28 cellular contexts compared by ENCODE assay signal in the genomic region with DNA sequence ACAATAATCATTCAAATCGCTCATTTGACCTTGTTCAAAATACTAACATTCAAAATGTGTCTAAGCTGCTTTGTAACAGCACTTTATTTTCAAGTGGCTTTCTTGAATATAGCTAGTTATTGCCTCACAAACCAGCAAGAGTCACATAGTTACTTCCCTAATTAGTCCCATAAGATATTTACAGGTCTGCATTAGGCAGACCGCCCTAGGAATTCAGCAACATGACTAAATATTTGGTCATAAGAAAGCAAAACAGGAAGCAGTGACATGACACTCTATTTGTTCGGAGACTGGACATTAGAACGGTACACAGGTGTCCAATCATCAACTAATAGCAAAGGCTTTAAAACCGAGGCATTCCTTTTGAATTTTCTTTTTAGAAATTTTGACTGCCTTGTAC.
DNase-seq lines count a peak whose midpoint lies in the region; FAIRE-seq and TF ChIP-seq lines count a peak whose summit lies in the region.
"Had no signal": no experiment of that assay in that cellular context is flagged by ENCODE, and none has a peak within 500 bp of the region (broad histone marks: within the 10 kb centered on the region; RNA-seq: fewer than 3 reads in every experiment).

No MANE protein-coding gene starts in this region.

- no peaks in the 10 kb centered on the region for H3K79me1 ChIP-seq in mesenchymal stem cell (replicated peaks; ENCODE audit: low read length, poor library complexity, severe bottlenecking)

- no peak overlapping the region for H2BK120ac ChIP-seq in mesenchymal stem cell (ENCODE audit: low read depth, low read length)

- no peak for DNase-seq in CD14-positive monocyte (ENCODE audit: low spot score)
- DNase-seq in LHCN-M2 (ENCODE audit: low read depth): peak; percentile 50
- peak; percentile 4 for DNase-seq in astrocyte (ENCODE audit: low read depth)
- peak; percentile 30 for DNase-seq in mesenchymal stem cell
- DNase-seq in SKM-1 treated with dmso at 0.1 percent for 144 hours (lab: John Stamatoyannopoulos, UW; ENCODE audit: unreplicated experiment): no peak
- no peak for DNase-seq in CD4-positive, alpha-beta memory T cell
- no peak for DNase-seq in HTR-8/SVneo (ENCODE audit: insufficient read length, low spot score)
- no peak for DNase-seq in NCI-H446 (lab: John Stamatoyannopoulos, UW)
- DNase-seq: ACHN; activated CD4-positive, alpha-beta T cell treated with anti-CD3 and anti-CD28 coated beads for 4 hours; activated gamma-delta T cell treated with Interleukin-2 at 50 U/mL for 16 hours; activated T-cell treated with anti-CD3 and anti-CD28 coated beads, Interleukin-2, amount 50 U/mL, for 1 hour; Calu3; DMS79 treated with DMSO at 0.1 percent for 48 hours; kidney; midbrain; NCI-H2029; NCI-H526 treated with DMSO at 0.1 percent for 48 hours; retina; upper lobe of left lung had no signal

- H2AFZ ChIP-seq in astrocyte (ENCODE audit: low read depth, low read length) (peak overlapping the region; percentile 35), mesenchymal stem cell (ENCODE audit: low read depth, low read length) (no peak overlapping the region)

- H2BK5ac ChIP-seq in mesenchymal stem cell (ENCODE audit: low read depth, low read length, poor library complexity, severe bottlenecking): no peak overlapping the region

- FAIRE-seq in astrocyte (lab: Jason Lieb, UNC) (no peak), HTR-8/SVneo (lab: Jason Lieb, UNC) (no peak)
- FAIRE-seq: endometrium, GM18507, kidney had no signal

- no peak overlapping the region for H3K18ac ChIP-seq in mesenchymal stem cell (ENCODE audit: low read depth in 1 of 2, low read length in 2 of 2)

- no peaks in the 10 kb centered on the region for H3K27me3 ChIP-seq in astrocyte (ENCODE audit: insufficient read depth, low read length)
- no peaks in the 10 kb centered on the region for H3K27me3 ChIP-seq in mesenchymal stem cell (ENCODE audit: control insufficient read depth in 1 of 2, insufficient read depth in 1 of 2, low read length in 2 of 2)
- no peaks in the 10 kb centered on the region for H3K27me3 ChIP-seq in CD4-positive, alpha-beta memory T cell (ENCODE audit: insufficient read depth, low read length)
- H3K27me3 ChIP-seq: BLaER1 treated with 17β-estradiol and CSF1 and Interleukin-3, amounts not matched to agents 10 nM and 100 nM; upper lobe of left lung had no signal

- intact Hi-C loops in CD14-positive monocyte (cut with micrococcal nuclease): no loop called here
- intact Hi-C loops in CD4-positive, alpha-beta memory T cell (cut with micrococcal nuclease): no loop called here

- H4K91ac ChIP-seq in mesenchymal stem cell (ENCODE audit: low read length): no peak overlapping the region

- CTCF ChIA-PET in CD4-positive, alpha-beta memory T cell (lab: Charles Lee; ENCODE audit: partially characterized antibody): no interaction called here

- H3K4me1 ChIP-seq in astrocyte (ENCODE audit: insufficient read depth, low read length) (peaks cover 5% of the 10 kb centered on the region), mesenchymal stem cell (ENCODE audit: control insufficient read depth, insufficient read depth, low read depth, low read length) (no peaks in the 10 kb centered on the region)
- no peaks in the 10 kb centered on the region for H3K4me1 ChIP-seq in CD4-positive, alpha-beta memory T cell (ENCODE audit: insufficient read depth, low read length)
- H3K4me1 ChIP-seq: BLaER1 treated with 17β-estradiol and CSF1 and Interleukin-3, amounts not matched to agents 10 nM and 100 nM; upper lobe of left lung had no signal

- H3K4me3 Mint-ChIP-seq in CD14-positive monocyte: no peak overlapping the region
- no peak overlapping the region for H3K4me3 Mint-ChIP-seq in astrocyte (ENCODE audit: unreplicated experiment)
- no peak overlapping the region for H3K4me3 Mint-ChIP-seq in CD4-positive, alpha-beta memory T cell
- H3K4me3 Mint-ChIP-seq: central memory CD8-positive, alpha-beta T cell; dendritic cell treated with granulocyte-macrophage colony-stimulating factor and Interleukin-4, amounts not matched to agents 40 ng/mL and 50 ng/mL, for 4 days; natural killer cell treated with Interleukin-12 subunit alpha and Interleukin-12 subunit beta and Interleukin-15 and Interleukin-18, amount 100 ng/mL, for 72 hours had no signal

- H3K36me3 Mint-ChIP-seq in CD14-positive monocyte (no peaks in the 10 kb centered on the region), astrocyte (ENCODE audit: low read depth, unreplicated experiment) (no peaks in the 10 kb centered on the region)
- no peaks in the 10 kb centered on the region for H3K36me3 Mint-ChIP-seq in CD4-positive, alpha-beta memory T cell
- H3K36me3 Mint-ChIP-seq: natural killer cell treated with Interleukin-12 subunit alpha and Interleukin-12 subunit beta and Interleukin-15 and Interleukin-18, amount 100 ng/mL, for 72 hours had no signal

- POLR2A ChIA-PET in CD4-positive, alpha-beta memory T cell (lab: Charles Lee; ENCODE audit: partially characterized antibody): no interaction called here

- H3K4ac ChIP-seq in mesenchymal stem cell (ENCODE audit: low read depth in 1 of 2, low read length in 2 of 2): no peak overlapping the region

- no peak for TF ChIP-seq CTCF in CD14-positive monocyte (IDR thresholded peaks at IDR 0.05)
- TF ChIP-seq CTCF in astrocyte (IDR thresholded peaks at IDR 0.05; ENCODE audit: insufficient read depth, low read depth, low read length): no peak

- no peak overlapping the region for H3K23ac ChIP-seq in mesenchymal stem cell (ENCODE audit: low read length in 2 of 2)

- H4K8ac ChIP-seq in mesenchymal stem cell (ENCODE audit: low read length): no peak overlapping the region

- H3K4me3 ChIP-seq in astrocyte (ENCODE audit: insufficient read depth, low read depth, low read length): no peak overlapping the region
- no peak overlapping the region for H3K4me3 ChIP-seq in mesenchymal stem cell (ENCODE audit: insufficient read depth in 1 of 2, low read depth in 1 of 2, low read length in 2 of 2)
- H3K4me3 ChIP-seq in CD4-positive, alpha-beta memory T cell (ENCODE audit: low read length in 2 of 2): no peak overlapping the region
- H3K4me3 ChIP-seq: BLaER1 treated with 17β-estradiol and CSF1 and Interleukin-3, amounts not matched to agents 10 nM and 100 nM; upper lobe of left lung had no signal

- H3K36me3 ChIP-seq in astrocyte (ENCODE audit: insufficient read depth, low read length) (no peaks in the 10 kb centered on the region), mesenchymal stem cell (ENCODE audit: control insufficient read depth in 1 of 2, insufficient read depth in 2 of 2, low read depth in 1 of 2, low read length in 2 of 2) (no peaks in the 10 kb centered on the region)
- H3K36me3 ChIP-seq in CD4-positive, alpha-beta memory T cell (ENCODE audit: insufficient read depth, low read length): no peaks in the 10 kb centered on the region
- H3K36me3 ChIP-seq: BLaER1 treated with 17β-estradiol and CSF1 and Interleukin-3, amounts not matched to agents 10 nM and 100 nM; upper lobe of left lung had no signal

- no peaks in the 10 kb centered on the region for H4K20me1 ChIP-seq in astrocyte (ENCODE audit: insufficient read depth, low read length)
- H4K20me1 ChIP-seq: BLaER1 treated with 17β-estradiol and CSF1 and Interleukin-3, amounts not matched to agents 10 nM and 100 nM had no signal

- H3K9me3 ChIP-seq in astrocyte (ENCODE audit: insufficient read depth, low read depth, low read length) (no peaks in the 10 kb centered on the region), mesenchymal stem cell (ENCODE audit: control insufficient read depth, low read length) (no peaks in the 10 kb centered on the region)
- no peaks in the 10 kb centered on the region for H3K9me3 ChIP-seq in CD4-positive, alpha-beta memory T cell (ENCODE audit: control insufficient read depth in 1 of 2, low read length in 2 of 2)
- H3K9me3 ChIP-seq: upper lobe of left lung had no signal

- H3K9me3 Mint-ChIP-seq in CD14-positive monocyte (peaks cover 0 to 2% (median 0%) of the 10 kb centered on the region in 7 donors), astrocyte (ENCODE audit: unreplicated experiment) (peaks cover 3% of the 10 kb centered on the region)
- H3K9me3 Mint-ChIP-seq in CD4-positive, alpha-beta memory T cell: peaks cover 0 to 2% (median 0%) of the 10 kb centered on the region in 8 donors
- H3K9me3 Mint-ChIP-seq: central memory CD8-positive, alpha-beta T cell; dendritic cell treated with granulocyte-macrophage colony-stimulating factor and Interleukin-4, amounts not matched to agents 40 ng/mL and 50 ng/mL, for 4 days had no signal

- no peak overlapping the region for H2AK5ac ChIP-seq in mesenchymal stem cell (ENCODE audit: low read length, severe bottlenecking)

- WGBS in mesenchymal stem cell: 29% methylated on average over 2 of the region's 5 CpGs

- peak overlapping the region in 5 of 7 donors; percentile 12 to 66 (median 53) for H3K27ac Mint-ChIP-seq in CD14-positive monocyte
- no peak overlapping the region for H3K27ac Mint-ChIP-seq in astrocyte (ENCODE audit: unreplicated experiment)
- H3K27ac Mint-ChIP-seq in CD4-positive, alpha-beta memory T cell: no peak overlapping the region
- H3K27ac Mint-ChIP-seq: dendritic cell treated with granulocyte-macrophage colony-stimulating factor and Interleukin-4, amounts not matched to agents 40 ng/mL and 50 ng/mL, for 4 days; natural killer cell treated with Interleukin-12 subunit alpha and Interleukin-12 subunit beta and Interleukin-15 and Interleukin-18, amount 100 ng/mL, for 72 hours had no signal

- no peak overlapping the region for H3K27ac ChIP-seq in astrocyte (ENCODE audit: low read depth, low read length)
- H3K27ac ChIP-seq in mesenchymal stem cell (ENCODE audit: low read length, poor library complexity, severe bottlenecking): no peak overlapping the region
- no peak overlapping the region for H3K27ac ChIP-seq in CD4-positive, alpha-beta memory T cell (ENCODE audit: low read depth, low read length)
- H3K27ac ChIP-seq: BLaER1 treated with 17β-estradiol and CSF1 and Interleukin-3, amounts not matched to agents 10 nM and 100 nM; RWPE1; upper lobe of left lung; VCaP had no signal

- H3K27me3 Mint-ChIP-seq in CD14-positive monocyte (ENCODE audit: low read depth in 3 of 3) (peaks cover 0 to 2% (median 2%) of the 10 kb centered on the region in 3 donors), astrocyte (ENCODE audit: low read depth, unreplicated experiment) (no peaks in the 10 kb centered on the region)
- peaks cover 6 to 9% of the 10 kb centered on the region in 2 donors for H3K27me3 Mint-ChIP-seq in CD4-positive, alpha-beta memory T cell
- H3K27me3 Mint-ChIP-seq: dendritic cell treated with granulocyte-macrophage colony-stimulating factor and Interleukin-4, amounts not matched to agents 40 ng/mL and 50 ng/mL, for 4 days had no signal

- no peak overlapping the region for H2BK12ac ChIP-seq in mesenchymal stem cell (ENCODE audit: low read length in 2 of 2)

- H3K14ac ChIP-seq in mesenchymal stem cell (ENCODE audit: low read length in 2 of 2): no peak overlapping the region

- no peaks in the 10 kb centered on the region for H3K79me2 ChIP-seq in astrocyte (ENCODE audit: insufficient read depth, low read length)

- H3K4me2 ChIP-seq in astrocyte (ENCODE audit: low read length): peak overlapping the region; percentile 10
- H3K4me2 ChIP-seq in mesenchymal stem cell (ENCODE audit: low read length, poor library complexity, severe bottlenecking): no peak overlapping the region
- H3K4me2 ChIP-seq: BLaER1 treated with 17β-estradiol and CSF1 and Interleukin-3, amounts not matched to agents 10 nM and 100 nM had no signal

- H3K9ac ChIP-seq in astrocyte (ENCODE audit: low read length) (no peak overlapping the region), mesenchymal stem cell (ENCODE audit: low read length) (no peak overlapping the region)
- H3K9ac ChIP-seq: BLaER1 treated with 17β-estradiol and CSF1 and Interleukin-3, amounts not matched to agents 10 nM and 100 nM had no signal

- no peak overlapping the region for H2BK15ac ChIP-seq in mesenchymal stem cell (ENCODE audit: low read depth, poor library complexity, severe bottlenecking)

- H3K4me1 Mint-ChIP-seq in CD14-positive monocyte: peaks cover 16% of the 10 kb centered on the region
- H3K4me1 Mint-ChIP-seq in astrocyte (ENCODE audit: low read depth, unreplicated experiment): peaks cover 25% of the 10 kb centered on the region
- no peaks in the 10 kb centered on the region for H3K4me1 Mint-ChIP-seq in CD4-positive, alpha-beta memory T cell
- H3K4me1 Mint-ChIP-seq: central memory CD8-positive, alpha-beta T cell had no signal

Comparison
In these comparisons a context has a peak if more than half of its experiments do, and no peak if none do; other contexts are left out.
1. DNase-seq: peak in LHCN-M2 (single experiment), astrocyte (single experiment) and mesenchymal stem cell (single experiment); none in CD14-positive monocyte (single experiment), SKM-1 treated with dmso at 0.1 percent for 144 hours (single experiment), CD4-positive, alpha-beta memory T cell (0 of 5), HTR-8/SVneo (single experiment) and NCI-H446 (0 of 2).
2. H3K27ac Mint-ChIP-seq: peak in CD14-positive monocyte (5 of 7); none in astrocyte (single experiment) and CD4-positive, alpha-beta memory T cell (0 of 7).